8 cellular contexts compared by ENCODE assay signal in genomic region chr16:57446530-57447141, GRCh38. TPM values are rescaled to one million over a fixed set of nuclear protein-coding genes. Genes with fewer than 3 reads are reported as not detected.
DNase-seq lines count a peak whose midpoint lies in the region; ATAC-seq and TF ChIP-seq lines count a peak whose summit lies in the region.

No MANE protein-coding gene starts in this region.

- H3K18ac ChIP-seq in neuronal stem cell (ENCODE audit: low read length), result peak overlapping the region; percentile 96

- no peak for TF ChIP-seq CTCF in fibroblast of villous mesenchyme (IDR thresholded peaks at IDR 0.05; ENCODE audit: insufficient read depth, low read depth, low read length)

- H2BK120ac ChIP-seq in neuronal stem cell (ENCODE audit: low read depth, low read length), result no peak overlapping the region

- no peak overlapping the region for H4K8ac ChIP-seq in neuronal stem cell (ENCODE audit: low read depth, low read length)

- peaks cover 0 to 2% of the 10 kb centered on the region in 2 donors for H3K9me3 ChIP-seq in neuronal stem cell (replicated peaks in 1 of 2; ENCODE audit: control insufficient read depth in 2 of 2, insufficient read depth in 1 of 2, low read depth in 1 of 2, low read length in 2 of 2)

- H3K4ac ChIP-seq in neuronal stem cell (ENCODE audit: low read length), result peak overlapping the region; percentile 27

- intact Hi-C loops in activated CD4-positive, alpha-beta T cell treated with anti-CD3 and anti-CD28 coated beads for 36 hours (cut with DNase I, micrococcal nuclease), result loop anchor here (1.0 to 10.0 kb wide), 12 partner anchors 16 to 1178 kb away; partner anchors contain the start of genes KATNB1 (in 2 of the 2), POLR2C (in 2 of the 2), ARL2BP (in 1 of the 2) and CCDC102A (in 1 of the 2)

- CTCF ChIA-PET in activated CD4-positive, alpha-beta T cell treated with anti-CD3 and anti-CD28 coated beads for 36 hours (lab: Charles Lee), result interaction anchor here (0.6 to 6.1 kb wide), 13 partner anchors 13 to 166 kb away, joined by 3 to 63 read pairs (median 3); partner anchors contain the start of gene POLR2C

- peak overlapping the region; percentile 96 for H3K9ac ChIP-seq in neuronal stem cell (ENCODE audit: low read depth, low read length, poor library complexity)

- peak; percentile 32 for DNase-seq in activated CD4-positive, alpha-beta T cell treated with anti-CD3 and anti-CD28 coated beads for 36 hours
- DNase-seq in activated CD4-positive, alpha-beta T cell treated with anti-CD3 and anti-CD28 coated beads, Interleukin-2, amount 50 U/mL, for 1 hour, result no peak
- peak; percentile 44 for DNase-seq in NCI-H1092 (lab: John Stamatoyannopoulos, UW)
- peak; percentile 24 to 55 for DNase-seq in activated T-cell treated with anti-CD3 and anti-CD28 coated beads, Interleukin-2, amount 50 U/mL, for 48 hours
- DNase-seq in fibroblast of villous mesenchyme (ENCODE audit: low read depth), result peak; percentile 17
- DNase-seq in neuronal stem cell (ENCODE audit: low spot score), result no peak
- no peak for DNase-seq in ecto neural progenitor cell (ENCODE audit: low spot score)

- no peak overlapping the region for H2BK15ac ChIP-seq in neuronal stem cell (ENCODE audit: low read length)

- peak overlapping the region; percentile 9 for H2BK5ac ChIP-seq in neuronal stem cell (ENCODE audit: low read length)

- H3K27me3 Mint-ChIP-seq in activated CD4-positive, alpha-beta T cell treated with anti-CD3 and anti-CD28 coated beads for 36 hours, result no peaks in the 10 kb centered on the region

- no peak overlapping the region for H3K14ac ChIP-seq in neuronal stem cell (ENCODE audit: low read length)

- peak; percentile 39 for ATAC-seq in activated CD4-positive, alpha-beta T cell treated with anti-CD3 and anti-CD28 coated beads for 36 hours
- peak; percentile 28 for ATAC-seq in HG02588 (IDR thresholded peaks at IDR 0.05; ENCODE audit: unreplicated experiment)

- peak overlapping the region; percentile 90 for H3K4me2 ChIP-seq in neuronal stem cell (ENCODE audit: insufficient read depth, low read length, poor library complexity, severe bottlenecking)

- no peak overlapping the region for H3K23ac ChIP-seq in neuronal stem cell (ENCODE audit: low read depth, low read length, poor library complexity)

- H2AFZ ChIP-seq in neuronal stem cell (ENCODE audit: low read length), result peak overlapping the region; percentile 91

- no peak overlapping the region for H4K91ac ChIP-seq in neuronal stem cell (ENCODE audit: low read depth, low read length, poor library complexity)

- H3K9me3 Mint-ChIP-seq in activated CD4-positive, alpha-beta T cell treated with anti-CD3 and anti-CD28 coated beads for 36 hours (ENCODE audit: low read depth), result no peaks in the 10 kb centered on the region

- peaks cover 5% of the 10 kb centered on the region in 2 donors for H3K4me1 ChIP-seq in neuronal stem cell (ENCODE audit: control insufficient read depth in 2 of 2, insufficient read depth in 1 of 2, low read depth in 1 of 2, low read length in 2 of 2)

- peaks cover 6% of the 10 kb centered on the region for H3K79me1 ChIP-seq in neuronal stem cell (ENCODE audit: low read depth, low read length)

- H3K4me3 ChIP-seq in fibroblast of villous mesenchyme (ENCODE audit: low read depth, low read length) (peak overlapping the region; percentile 93), neuronal stem cell (ENCODE audit: low read length in 2 of 2) (peak overlapping the region; percentile 65 to 96)

- H3K4me1 Mint-ChIP-seq in activated CD4-positive, alpha-beta T cell treated with anti-CD3 and anti-CD28 coated beads for 36 hours, result peaks cover 32% of the 10 kb centered on the region

- H3K27me3 ChIP-seq in neuronal stem cell (ENCODE audit: control insufficient read depth in 3 of 3, insufficient read depth in 3 of 3, low read depth in 1 of 3, low read length in 3 of 3), result no peaks in the 10 kb centered on the region

- peak overlapping the region; percentile 25 for H2AK5ac ChIP-seq in neuronal stem cell (ENCODE audit: low read depth, low read length)

- H3K4me3 Mint-ChIP-seq in activated CD4-positive, alpha-beta T cell treated with anti-CD3 and anti-CD28 coated beads for 36 hours, result peak overlapping the region; percentile 91

- H3K27ac Mint-ChIP-seq in activated CD4-positive, alpha-beta T cell treated with anti-CD3 and anti-CD28 coated beads for 36 hours, result peak overlapping the region; percentile 77

- POLR2A ChIA-PET in activated CD4-positive, alpha-beta T cell treated with anti-CD3 and anti-CD28 coated beads for 36 hours (lab: Charles Lee), result interaction anchor here (0.8 to 2.0 kb wide), 4 partner anchors 10 to 146 kb away, joined by 3 to 17 read pairs (median 4); partner anchors contain the start of gene POLR2C

- peaks cover 0 to 23% of the 10 kb centered on the region in 2 donors for H3K36me3 ChIP-seq in neuronal stem cell (replicated peaks in 1 of 2; ENCODE audit: control insufficient read depth in 2 of 2, insufficient read depth in 2 of 2, low read length in 2 of 2)

- H3K27ac ChIP-seq in neuronal stem cell (replicated peaks; ENCODE audit: low read length), result no peak overlapping the region

- WGBS in neuronal stem cell (ENCODE audit: extremely low coverage in 2 of 2, insufficient read length in 2 of 2, insufficient replicate concordance in 1 of 2), 2 donors, result no CpG with 5 or more reads among the region's 26 CpGs

- H3K36me3 Mint-ChIP-seq in activated CD4-positive, alpha-beta T cell treated with anti-CD3 and anti-CD28 coated beads for 36 hours (ENCODE audit: low read depth), result peaks cover 21% of the 10 kb centered on the region

- peak overlapping the region; percentile 31 for H2BK12ac ChIP-seq in neuronal stem cell (ENCODE audit: low read length)

RNA-seq across cellular contexts. Expression of gene CIAPIN1, which starts 0.5 kb away (rescaled TPM):
- 10 to 100 TPM; 41.7 to 42.6 TPM for total RNA-seq in activated CD4-positive, alpha-beta T cell treated with anti-CD3 and anti-CD28 coated beads for 36 hours
- 58.6 and 62.6 TPM in 2 replicates for total RNA-seq in fibroblast of villous mesenchyme
- 48.4 TPM for polyA plus RNA-seq in neuronal stem cell (2013, experiment 1 of 2)
- 48.9 TPM for polyA plus RNA-seq in neuronal stem cell (2013, experiment 2 of 2)

RNA-seq across cellular contexts. Expression of gene COQ9, which starts 0.6 kb away (rescaled TPM):
- total RNA-seq in activated CD4-positive, alpha-beta T cell treated with anti-CD3 and anti-CD28 coated beads for 36 hours, result 10 to 100 TPM; 39.4 to 52.1 TPM
- 31.2 and 44.5 TPM in 2 replicates for total RNA-seq in fibroblast of villous mesenchyme
- polyA plus RNA-seq in neuronal stem cell (2013, experiment 1 of 2), result 14.7 TPM
- polyA plus RNA-seq in neuronal stem cell (2013, experiment 2 of 2), result 14.9 TPM

RNA-seq across cellular contexts. Expression of gene POLR2C, which starts 15.8 kb away (rescaled TPM):
- 10 to 100 TPM; 54.3 to 57.1 TPM for total RNA-seq in activated CD4-positive, alpha-beta T cell treated with anti-CD3 and anti-CD28 coated beads for 36 hours
- 118 and 128 TPM in 2 replicates for total RNA-seq in fibroblast of villous mesenchyme
- polyA plus RNA-seq in neuronal stem cell (2013, experiment 1 of 2), result 50.6 TPM
- 49.2 TPM for polyA plus RNA-seq in neuronal stem cell (2013, experiment 2 of 2)

RNA-seq across cellular contexts. Expression of gene DOK4, which starts 39.7 kb away (rescaled TPM):
- 1 to 10 TPM; 5.7 to 6.7 TPM for total RNA-seq in activated CD4-positive, alpha-beta T cell treated with anti-CD3 and anti-CD28 coated beads for 36 hours
- 34.5 and 40.2 TPM in 2 replicates for total RNA-seq in fibroblast of villous mesenchyme
- 17.3 TPM for polyA plus RNA-seq in neuronal stem cell (2013, experiment 1 of 2)
- 15.7 TPM for polyA plus RNA-seq in neuronal stem cell (2013, experiment 2 of 2)

RNA-seq across cellular contexts. Expression of gene CCL17, which starts 42.1 kb away (rescaled TPM):
- total RNA-seq in activated CD4-positive, alpha-beta T cell treated with anti-CD3 and anti-CD28 coated beads for 36 hours, result 1 to 10 TPM; 1.2 to 1.4 TPM
- not detected in 2 replicates for total RNA-seq in fibroblast of villous mesenchyme
- polyA plus RNA-seq in neuronal stem cell (2013, experiment 1 of 2), result not detected
- not detected for polyA plus RNA-seq in neuronal stem cell (2013, experiment 2 of 2)

Comparison
In these comparisons a context has a peak if more than half of its experiments do, and no peak if none do; other contexts are left out.
1. DNase-seq: peak in activated CD4-positive, alpha-beta T cell treated with anti-CD3 and anti-CD28 coated beads for 36 hours (single experiment), NCI-H1092 (single experiment), activated T-cell treated with anti-CD3 and anti-CD28 coated beads, Interleukin-2, amount 50 U/mL, for 48 hours (2 of 2) and fibroblast of villous mesenchyme (single experiment); none in activated CD4-positive, alpha-beta T cell treated with anti-CD3 and anti-CD28 coated beads, Interleukin-2, amount 50 U/mL, for 1 hour (single experiment), neuronal stem cell (single experiment) and ecto neural progenitor cell (single experiment).